1 cellular context compared by ENCODE assay signal in the genomic region with DNA sequence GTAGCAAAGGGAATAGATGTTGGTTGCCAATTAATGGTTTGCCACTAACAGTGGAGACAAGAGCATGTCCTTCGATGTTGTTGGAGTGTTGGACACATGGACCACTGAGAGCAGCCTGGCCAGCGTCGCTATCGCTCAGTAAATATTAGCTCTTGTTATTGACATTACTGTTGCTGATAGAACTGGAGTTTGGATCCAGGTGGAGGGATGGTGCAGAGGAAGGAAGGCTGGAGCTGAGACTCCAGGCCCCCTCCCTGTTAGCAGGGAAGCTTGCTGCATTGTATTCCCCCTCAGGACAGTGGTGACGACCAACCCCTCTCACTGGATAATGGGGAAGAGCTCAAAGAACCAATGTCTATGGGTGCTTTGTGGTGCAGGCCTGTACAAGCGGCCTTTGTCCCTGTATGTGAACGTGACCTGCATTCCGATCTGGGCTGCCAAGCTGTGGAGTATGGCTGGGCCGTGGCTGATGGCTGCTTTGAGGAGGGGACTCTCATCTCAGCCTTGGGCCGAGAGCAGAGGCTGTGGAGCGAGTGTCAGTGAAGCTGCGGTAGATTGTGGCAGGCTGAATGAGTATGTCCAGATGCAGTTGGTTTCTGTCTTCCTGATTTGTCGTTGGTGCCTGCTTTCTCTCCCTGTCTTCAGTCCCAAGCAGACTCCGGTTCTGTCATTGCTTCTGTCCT.
TF ChIP-seq lines count a peak whose summit lies in the region.

No MANE protein-coding gene starts in this region.

TF ChIP-seq in GM23338, 12 proteins besides CTCF, POLR2A, EP300 and RAD21 (continued from another document):
- TF ChIP-seq CREB1 (CRISPR knock-in tag; IDR thresholded peaks at IDR 0.05; ENCODE audit: low read depth) (no peak), JUNB (IDR thresholded peaks at IDR 0.05; ENCODE audit: unreplicated experiment) (no peak), ZNF462 (CRISPR knock-in tag; IDR thresholded peaks at IDR 0.05) (no peak), ZNF331 (CRISPR knock-in tag; IDR thresholded peaks at IDR 0.05; ENCODE audit: low read depth) (no peak), NANOG (IDR thresholded peaks at IDR 0.05; ENCODE audit: borderline replicate concordance) (no peak), STAT1 (IDR thresholded peaks at IDR 0.05; ENCODE audit: unreplicated experiment) (no peak), EZH2 (IDR thresholded peaks at IDR 0.05; ENCODE audit: low read depth, unreplicated experiment) (no peak), ETS1 (IDR thresholded peaks at IDR 0.05) (no peak)
TF ChIP-seq in GM23338: peak in this region for 0.
